Comparison of ENCODE assay signal across 13 cellular contexts in genomic region chr5:1484416-1485319, GRCh38. TPM values are rescaled to one million over a fixed set of nuclear protein-coding genes. Genes with fewer than 3 reads are reported as not detected.
DNase-seq lines count a peak whose midpoint lies in the region; ATAC-seq lines count a peak whose summit lies in the region.
"Had no signal": no experiment of that assay in that cellular context is flagged by ENCODE, and none has a peak within 500 bp of the region (broad histone marks: within the 10 kb centered on the region; RNA-seq: fewer than 3 reads in every experiment).

No MANE protein-coding gene starts in this region.

- no peaks in the 10 kb centered on the region for H3K9me3 ChIP-seq in CD4-positive, alpha-beta memory T cell (ENCODE audit: control insufficient read depth in 1 of 2, low read length in 2 of 2)
- H3K9me3 ChIP-seq: SK-N-SH had no signal

- no peaks in the 10 kb centered on the region for H3K27me3 ChIP-seq in CD4-positive, alpha-beta memory T cell (ENCODE audit: insufficient read depth, low read length)

- H3K4me1 ChIP-seq in CD4-positive, alpha-beta memory T cell (ENCODE audit: insufficient read depth, low read length): no peaks in the 10 kb centered on the region

- peak overlapping the region; percentile 85 for H3K27ac Mint-ChIP-seq in stimulated activated effector memory CD8-positive, alpha-beta T cell treated with anti-CD3 and anti-CD28 coated beads, Interleukin-12 subunit alpha, Interleukin-12 subunit beta, amount 100 ng/mL, for 72 hours
- no peak overlapping the region for H3K27ac Mint-ChIP-seq in CD4-positive, alpha-beta memory T cell

- CTCF ChIA-PET in CD4-positive, alpha-beta memory T cell (lab: Charles Lee; ENCODE audit: partially characterized antibody): interaction anchor here (1.0 kb wide), 1 partner anchor 160 kb away, joined by 5 read pairs; no protein-coding TSS in a partner anchor

- ATAC-seq in GM21529 (IDR thresholded peaks at IDR 0.05; ENCODE audit: unreplicated experiment) (peak; percentile 41), HG03280 (IDR thresholded peaks at IDR 0.05; ENCODE audit: unreplicated experiment) (peak; percentile 37)
- no peak for ATAC-seq in stimulated activated effector memory CD8-positive, alpha-beta T cell treated with anti-CD3 and anti-CD28 coated beads, Interleukin-12 subunit alpha, Interleukin-12 subunit beta, amount 100 ng/mL, for 72 hours

- peaks cover 16% of the 10 kb centered on the region for H3K36me3 ChIP-seq in CD4-positive, alpha-beta memory T cell (ENCODE audit: insufficient read depth, low read length)

- intact Hi-C loops in CD4-positive, alpha-beta memory T cell (cut with micrococcal nuclease): no loop called here

- H3K27ac ChIP-seq in CD4-positive, alpha-beta memory T cell (ENCODE audit: low read depth, low read length): no peak overlapping the region
- H3K27ac ChIP-seq: 22Rv1 had no signal

- DNase-seq in NCI-H2107 (lab: John Stamatoyannopoulos, UW): peak; percentile 18
- DNase-seq in NCI-H2107 treated with DMSO at 0.1 percent for 48 hours (lab: John Stamatoyannopoulos, UW; ENCODE audit: unreplicated experiment): no peak
- DNase-seq in stimulated activated effector memory CD8-positive, alpha-beta T cell treated with anti-CD3 and anti-CD28 coated beads, Interleukin-12 subunit alpha, Interleukin-12 subunit beta, amount 100 ng/mL, for 72 hours (ENCODE audit: low spot score in 2 of 2): no peak
- no peak for DNase-seq in kidney glomerular epithelial cell (lab: John Stamatoyannopoulos, UW)
- DNase-seq in LoVo (ENCODE audit: low spot score): no peak
- DNase-seq in CD4-positive, alpha-beta memory T cell: no peak
- DNase-seq: activated T-cell treated with anti-CD3 and anti-CD28 coated beads, Interleukin-2, amount 50 U/mL, for 48 hours; NCI-H146; SK-N-SH had no signal

- H3K4me1 Mint-ChIP-seq in stimulated activated effector memory CD8-positive, alpha-beta T cell treated with anti-CD3 and anti-CD28 coated beads, Interleukin-12 subunit alpha, Interleukin-12 subunit beta, amount 100 ng/mL, for 72 hours: peaks cover 67% of the 10 kb centered on the region
- H3K4me1 Mint-ChIP-seq in CD4-positive, alpha-beta memory T cell: peaks cover 6 to 18% (median 10%) of the 10 kb centered on the region in 4 donors

- H3K9me3 Mint-ChIP-seq in stimulated activated effector memory CD8-positive, alpha-beta T cell treated with anti-CD3 and anti-CD28 coated beads, Interleukin-12 subunit alpha, Interleukin-12 subunit beta, amount 100 ng/mL, for 72 hours: no peaks in the 10 kb centered on the region
- H3K9me3 Mint-ChIP-seq in CD4-positive, alpha-beta memory T cell: no peaks in the 10 kb centered on the region

- no peak overlapping the region for H3K4me3 ChIP-seq in CD4-positive, alpha-beta memory T cell (ENCODE audit: low read length in 2 of 2)

- peak overlapping the region; percentile 26 for H3K4me3 Mint-ChIP-seq in stimulated activated effector memory CD8-positive, alpha-beta T cell treated with anti-CD3 and anti-CD28 coated beads, Interleukin-12 subunit alpha, Interleukin-12 subunit beta, amount 100 ng/mL, for 72 hours
- H3K4me3 Mint-ChIP-seq in CD4-positive, alpha-beta memory T cell: no peak overlapping the region

- no peaks in the 10 kb centered on the region for H3K27me3 Mint-ChIP-seq in CD4-positive, alpha-beta memory T cell

- POLR2A ChIA-PET in CD4-positive, alpha-beta memory T cell (lab: Charles Lee; ENCODE audit: partially characterized antibody): no interaction called here

- H3K36me3 Mint-ChIP-seq in stimulated activated effector memory CD8-positive, alpha-beta T cell treated with anti-CD3 and anti-CD28 coated beads, Interleukin-12 subunit alpha, Interleukin-12 subunit beta, amount 100 ng/mL, for 72 hours: peaks cover 94% of the 10 kb centered on the region
- H3K36me3 Mint-ChIP-seq in CD4-positive, alpha-beta memory T cell: peaks cover 16 to 50% of the 10 kb centered on the region in 2 donors

RNA-seq across cellular contexts. Expression of gene LPCAT1, which starts 39.1 kb away (rescaled TPM):
- 10 to 100 TPM; 62.8 to 63.6 TPM for total RNA-seq in CD4-positive, alpha-beta memory T cell
- 10 to 100 TPM in 1 of 2 donors, 1 to 10 TPM in 1; 9.0 to 32.2 TPM for polyA plus RNA-seq in CD4-positive, alpha-beta memory T cell

RNA-seq across cellular contexts. Expression of gene SLC6A3, which starts 39.4 kb away (rescaled TPM):
- not detected for total RNA-seq in CD4-positive, alpha-beta memory T cell
- not detected for polyA plus RNA-seq in CD4-positive, alpha-beta memory T cell
- total RNA-seq: dermis microvascular lymphatic vessel endothelial cell had no signal
- polyA plus RNA-seq: SK-N-SH had no signal
